ENCODE assay signal across 9 cellular contexts in the genomic region with DNA sequence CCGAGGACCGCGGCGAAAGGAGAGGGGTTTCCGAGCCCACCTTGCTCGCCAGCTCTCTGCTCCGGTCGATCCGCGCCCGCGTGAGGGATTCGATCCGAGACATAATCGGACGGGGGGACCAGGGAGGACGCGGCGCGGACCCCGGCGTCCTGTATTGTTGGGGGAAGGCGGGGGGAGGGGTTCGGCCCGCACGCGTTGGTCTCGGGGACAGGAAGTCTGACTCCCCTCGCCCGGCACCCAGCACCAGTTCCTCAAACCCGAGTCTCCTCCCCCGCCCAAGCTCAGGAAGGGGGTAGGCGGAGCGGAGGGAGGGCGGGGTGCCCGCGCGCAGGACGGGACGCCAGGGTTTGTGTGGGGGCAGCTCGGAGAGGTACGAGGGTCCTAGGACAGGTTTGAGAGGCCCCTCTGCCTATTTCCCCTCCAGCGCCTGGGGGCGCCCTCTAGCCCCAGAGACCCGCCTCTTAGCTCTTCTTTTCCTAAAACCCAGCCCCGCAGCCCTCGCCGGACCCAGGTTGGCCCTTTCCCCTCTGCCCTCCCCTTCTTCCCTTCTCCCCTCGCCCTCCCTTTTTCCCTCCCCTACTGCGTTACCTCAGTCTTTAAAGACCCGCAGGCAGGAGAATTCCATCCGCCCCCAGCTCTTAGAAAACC. TPM values are rescaled to one million over a fixed set of nuclear protein-coding genes. Genes with fewer than 3 reads are reported as not detected.
DNase-seq lines count a peak whose midpoint lies in the region; ATAC-seq, FAIRE-seq and TF ChIP-seq lines count a peak whose summit lies in the region.
"Had no signal": no experiment of that assay in that cellular context is flagged by ENCODE, and none has a peak within 500 bp of the region (broad histone marks: within the 10 kb centered on the region; RNA-seq: fewer than 3 reads in every experiment).

A gene (minus strand): TSS at position 223 of the 648 bp plus-strand sequence. CDS start 120 bp downstream, at position 103.

- H4K20me1 ChIP-seq in H1 (replicated peaks in 1 of 2; ENCODE audit: control insufficient read depth in 1 of 2, insufficient read depth in 2 of 2, low read length in 2 of 2), result peaks cover 13 to 21% of the 10 kb centered on the region in 2 experiments

- H3K27ac ChIP-seq in H1 (ENCODE audit: low read depth, low read length) (peak within 1 kb of the TSS; percentile 88), mesodermal cell (ENCODE audit: low read depth, low read length, severe bottlenecking) (peak within 1 kb of the TSS; percentile 82)

- peak within 1 kb of the TSS; percentile 91 for H3K4ac ChIP-seq in H1 (replicated peaks; ENCODE audit: insufficient read length, low read depth, low read length)

- peaks cover 25% of the 10 kb centered on the region for H3K23me2 ChIP-seq in H1 (ENCODE audit: low read depth, low read length)

- H4K8ac ChIP-seq in H1 (ENCODE audit: extremely low read depth, insufficient read depth, low read length), result peak within 1 kb of the TSS; percentile 93; the same call in 1 of the 2 replicates

- peak within 1 kb of the TSS; percentile 85 to 92 (median 87) for H3K9ac ChIP-seq in H1 (replicated peaks in 1 of 4; ENCODE audit: extremely low read depth in 1 of 4, low read depth in 3 of 4, low read length in 3 of 4)

- TF ChIP-seq CTCF in H1 (IDR thresholded peaks at IDR 0.05; ENCODE audit: control extremely low read depth in 1 of 3, insufficient read depth in 1 of 3, low read depth in 1 of 3, low read length in 3 of 3), result peak; percentile 56 to 67 (median 65)

- FAIRE-seq in H1 (lab: Jason Lieb, UNC), result no peak
- FAIRE-seq: A204.1 had no signal

- TF ChIP-seq RAD21 in H1 (IDR thresholded peaks at IDR 0.05 in 1 of 2, conservative IDR thresholded peaks at IDR 0.05 in 1 of 2; ENCODE audit: low read depth in 2 of 2, low read length in 2 of 2), result peak; percentile 38 to 56

- H4K91ac ChIP-seq in H1 (replicated peaks; ENCODE audit: insufficient read length, low read length), result peak within 1 kb of the TSS; percentile 79

- peak; percentile 55 to 63 for TF ChIP-seq POLR2A in H1 (IDR thresholded peaks at IDR 0.05; ENCODE audit: control extremely low read depth in 1 of 2, low read depth in 2 of 2, low read length in 2 of 2)

- peak within 1 kb of the TSS; percentile 97 for H2BK5ac ChIP-seq in H1 (ENCODE audit: low read depth, low read length)

- H2BK12ac ChIP-seq in H1 (ENCODE audit: low read depth, low read length), result peak within 1 kb of the TSS; percentile 77; the same call in 1 of the 2 replicates

- H3K23ac ChIP-seq in H1 (ENCODE audit: insufficient read length), result no peak within 1 kb of the TSS

- 0% methylated on average over 23 of the region's 52 CpGs; no CpG with 5 or more reads in 1 of the 2 experiments for WGBS in H1 (ENCODE audit: extremely low coverage in 1 of 2, insufficient coverage in 1 of 2, insufficient read length in 1 of 2, insufficient replicate concordance in 2 of 2, low coverage in 1 of 2, low lambda C conversion rate in 2 of 2, missing lambda C conversion rate in 1 of 2), 2 experiments
- 0% methylated on average over 13 to 35 of the region's 52 CpGs for WGBS in mesodermal cell (ENCODE audit: insufficient coverage in 2 of 2), 2 experiments

- H3K27me3 ChIP-seq in H1 (replicated peaks in 1 of 4; ENCODE audit: control insufficient read depth in 3 of 4, extremely low read depth in 1 of 4, insufficient read depth in 3 of 4, low read length in 3 of 4), result no peaks in the 10 kb centered on the region

- H2BK120ac ChIP-seq in H1 (replicated peaks; ENCODE audit: low read depth, low read length), result peak within 1 kb of the TSS; percentile 67

- POLR2A ChIA-PET in activated CD8-positive, alpha-beta memory T cell treated with anti-CD3 and anti-CD28 coated beads for 36 hours (lab: Charles Lee), result interaction anchor here (0.6 to 3.5 kb wide), 11 partner anchors 11 to 98 kb away, joined by 3 to 22 read pairs (median 5); a partner anchor contains a TSS
- POLR2A ChIA-PET in H1 (lab: Charles Lee; ENCODE audit: partially characterized antibody), result interaction anchor here (0.6 to 19.2 kb wide), 27 partner anchors 6 to 303 kb away, joined by 3 to 282 read pairs (median 4); a partner anchor contains a TSS

- CTCF ChIA-PET in activated CD8-positive, alpha-beta memory T cell treated with anti-CD3 and anti-CD28 coated beads for 36 hours (lab: Charles Lee), result interaction anchor here (0.7 to 8.8 kb wide), 10 partner anchors 11 to 490 kb away, joined by 3 to 49 read pairs (median 8); a partner anchor contains a TSS
- CTCF ChIA-PET in H1 (lab: Charles Lee; ENCODE audit: partially characterized antibody), result interaction anchor here (0.7 to 9.6 kb wide), 21 partner anchors 7 to 116 kb away, joined by 3 to 126 read pairs (median 5); a partner anchor contains a TSS

- peak within 1 kb of the TSS; percentile 90 for H4K5ac ChIP-seq in H1 (ENCODE audit: insufficient read length, low read depth, low read length)

- H3K36me3 ChIP-seq in H1 (ENCODE audit: control insufficient read depth in 2 of 4, insufficient read depth in 4 of 4, low read length in 3 of 4) (peaks cover 0 to 3% (median 0%) of the 10 kb centered on the region in 4 experiments; a peak in 1 of 8 replicates), mesodermal cell (ENCODE audit: control insufficient read depth, insufficient read depth, low read length) (peaks cover 8% of the 10 kb centered on the region)

- H3K56ac ChIP-seq in H1 (replicated peaks; ENCODE audit: insufficient read length, low read depth, low read length), result peak within 1 kb of the TSS; percentile 55

- no peaks in the 10 kb centered on the region for H3K9me3 ChIP-seq in H1 (ENCODE audit: insufficient read depth in 2 of 2, low read depth in 1 of 2, low read length in 1 of 2)
- no peaks in the 10 kb centered on the region for H3K9me3 ChIP-seq in mesodermal cell (ENCODE audit: control insufficient read depth, low read length)

- no peak; a peak in 1 of 3 replicates for TF ChIP-seq EP300 in H1 (IDR thresholded peaks at IDR 0.05; ENCODE audit: borderline replicate concordance in 1 of 2, low read depth in 2 of 2, low read length in 2 of 2)

- H3K18ac ChIP-seq in H1 (ENCODE audit: extremely low read depth, low read length), result peak within 1 kb of the TSS; percentile 95

- H3K14ac ChIP-seq in H1 (ENCODE audit: insufficient read length), result no peak within 1 kb of the TSS

- H3K79me1 ChIP-seq in H1 (ENCODE audit: low read depth, low read length), result peaks cover 16% of the 10 kb centered on the region

- H2AFZ ChIP-seq in H1 (ENCODE audit: low read length), result no peak within 1 kb of the TSS

- H2BK15ac ChIP-seq in H1 (ENCODE audit: low read length), result peak within 1 kb of the TSS; percentile 40; the same call in 1 of the 2 replicates

- peak; percentile 41 for ATAC-seq in HG03139 (IDR thresholded peaks at IDR 0.05; ENCODE audit: unreplicated experiment)

- H3K79me2 ChIP-seq in H1 (ENCODE audit: control insufficient read depth in 1 of 2, insufficient read depth in 2 of 2, low read length in 2 of 2), result peaks cover 32 to 44% of the 10 kb centered on the region in 2 experiments

- 0 out of 2 replicates have a peak within 1 kb of the TSS, but pooled peaks have one; percentile 48 for H2BK20ac ChIP-seq in H1 (ENCODE audit: low read length)

- H3K4me1 ChIP-seq in H1 (replicated peaks in 1 of 4; ENCODE audit: control insufficient read depth in 3 of 4, insufficient read depth in 4 of 4, low read length in 3 of 4), result peaks cover 31 to 49% (median 33%) of the 10 kb centered on the region in 4 experiments
- peaks cover 56% of the 10 kb centered on the region for H3K4me1 ChIP-seq in mesodermal cell (ENCODE audit: control insufficient read depth, insufficient read depth, low read length, poor library complexity, severe bottlenecking)

- H3K4me3 ChIP-seq in H1 (ENCODE audit: extremely low read depth in 1 of 4, insufficient read depth in 2 of 4, low read depth in 3 of 4, low read length in 4 of 4), result peak within 1 kb of the TSS; percentile 77 to 97 (median 90)
- H3K4me3 ChIP-seq in mesodermal cell (ENCODE audit: extremely low read depth, insufficient read depth, low read length, poor library complexity, severe bottlenecking), result peak within 1 kb of the TSS; percentile 80

- peak within 1 kb of the TSS; percentile 29 for H2AK5ac ChIP-seq in H1 (ENCODE audit: low read depth, low read length)

- DNase-seq in NCI-H1417 (lab: John Stamatoyannopoulos, UW) (peak; percentile 29 to 72 (median 68)), NCI-H1417 treated with DMSO at 0.1 percent for 48 hours (lab: John Stamatoyannopoulos, UW) (no peak), NOMO-1 (lab: John Stamatoyannopoulos, UW; ENCODE audit: unreplicated experiment in 2 of 2) (peak; percentile 89 to 95), H1 (ENCODE audit: low read depth in 1 of 2, low spot score in 2 of 2) (peak; percentile 78 to 90)
- peak; percentile 55 for DNase-seq in stimulated activated CD8-positive, alpha-beta memory T cell treated with anti-CD3 and anti-CD28 coated beads, Interleukin-15, amount 100 ng/mL, for 24 hours (ENCODE audit: low read depth)

- H3K4me2 ChIP-seq in H1 (ENCODE audit: insufficient read depth in 1 of 2, low read depth in 2 of 2, low read length in 2 of 2), result peak within 1 kb of the TSS; percentile 93 to 99

TF ChIP-seq in H1, 55 proteins besides CTCF, POLR2A, EP300 and RAD21 (continues in another document):
- TF ChIP-seq RXRA (IDR thresholded peaks at IDR 0.05; ENCODE audit: insufficient read depth, low read depth, low read length), result no peak
- 0 out of 4 replicates have a peak, but pooled peaks of 1 of the 2 experiments have one; percentile 18 for TF ChIP-seq HDAC2 (IDR thresholded peaks at IDR 0.05; ENCODE audit: borderline replicate concordance in 1 of 2, low read depth in 2 of 2, low read length in 2 of 2)
- TF ChIP-seq SP1 (IDR thresholded peaks at IDR 0.05; ENCODE audit: low read depth, low read length), result peak; percentile 64; the same call in 1 of the 2 replicates
- TF ChIP-seq POU5F1 (IDR thresholded peaks at IDR 0.05; ENCODE audit: low read depth, low read length), result no peak
- no peak; the same call in 1 of the 2 replicates for TF ChIP-seq YY1 (IDR thresholded peaks at IDR 0.05; ENCODE audit: low read depth, low read length)
- no peak for TF ChIP-seq EZH2 (IDR thresholded peaks at IDR 0.05; ENCODE audit: low read depth, low read length, severe bottlenecking)
- TF ChIP-seq EGR1 (IDR thresholded peaks at IDR 0.05; ENCODE audit: borderline replicate concordance, low read depth, low read length), result peak; percentile 86; the same call in 1 of the 2 replicates

RNA-seq across cellular contexts. Expression of the gene that starts here (rescaled TPM):
- 100 to 1,000 TPM; 169 TPM for total RNA-seq in activated CD8-positive, alpha-beta memory T cell treated with anti-CD3 and anti-CD28 coated beads for 36 hours
- 68.3 and 80.5 TPM in 2 replicates for total RNA-seq in H1 (2021; fragmentation: NEBNext Ultra II Directional; extraction: Animal tissue kit (Norgen Biotek cat#: 25700))
- polyA plus RNA-seq in H1 (2011; rRNA removed), result 42.7 and 55.0 TPM in 2 replicates
- 36.0 TPM for polyA plus RNA-seq in H1 (2011; cell fraction: cytosol; rRNA removed)
- polyA plus RNA-seq in H1 (2011; cell fraction: nucleus; rRNA removed), result 102 TPM
- polyA plus RNA-seq in H1 (2012, experiment 1 of 2), result 54.6 to 83.3 TPM (median 61.5 TPM) in 4 replicates
- 40.4 TPM for polyA plus RNA-seq in H1 (2012, experiment 2 of 2)
- polyA plus RNA-seq in H1 (2013, experiment 1 of 2), result 27.1 TPM
- 27.2 TPM for polyA plus RNA-seq in H1 (2013, experiment 2 of 2)
- polyA minus RNA-seq in H1 (2011; rRNA and poly(A)+ RNA removed), result 67.3 and 87.2 TPM in 2 replicates
- polyA minus RNA-seq in H1 (2011; cell fraction: cytosol; rRNA and poly(A)+ RNA removed), result 29.9 TPM
- polyA minus RNA-seq in H1 (2011; cell fraction: nucleus; rRNA and poly(A)+ RNA removed), result 75.9 TPM
- polyA plus RNA-seq in mesodermal cell (2013, experiment 1 of 2), result 106 TPM
- 77.0 TPM for polyA plus RNA-seq in mesodermal cell (2013, experiment 2 of 2)
